In genomic region chrX:19889582-19890342, GRCh38 we compare ENCODE assay signal across 9 cellular contexts. TPM values are rescaled to one million over a fixed set of nuclear protein-coding genes. Genes with fewer than 3 reads are reported as not detected.
A peak's percentile ranks its signal among the peaks of the same experiment; 100 is the strongest.
DNase-seq lines count a peak whose midpoint lies in the region; ATAC-seq, FAIRE-seq and TF ChIP-seq lines count a peak whose summit lies in the region.
"Had no signal": no experiment of that assay in that cellular context is flagged by ENCODE, and none has a peak within 500 bp of the region (broad histone marks: within the 10 kb centered on the region; RNA-seq: fewer than 3 reads in every experiment).

No MANE protein-coding gene starts in this region.

- H3K27me3 Mint-ChIP-seq in activated T-cell treated with anti-CD3 and anti-CD28 coated beads, Interleukin-2, amount 50 U/mL, for 24 hours = peaks cover 14% of the 10 kb centered on the region
- H3K27me3 Mint-ChIP-seq in mesothelial cell of epicardium (ENCODE audit: low read depth) = no peaks in the 10 kb centered on the region
- H3K27me3 Mint-ChIP-seq: stimulated activated naive B cell treated with anti-CD40 and anti-IgM and Interleukin-4, amounts not matched to agents 10 μg/mL and 1 μg/mL and 100 μg/mL, for 72 hours had no signal

- no peak overlapping the region for H3K4me3 Mint-ChIP-seq in activated T-cell treated with anti-CD3 and anti-CD28 coated beads, Interleukin-2, amount 50 U/mL, for 24 hours
- H3K4me3 Mint-ChIP-seq in mesothelial cell of epicardium = no peak overlapping the region
- H3K4me3 Mint-ChIP-seq: stimulated activated naive B cell treated with anti-CD40 and anti-IgM and Interleukin-4, amounts not matched to agents 10 μg/mL and 1 μg/mL and 100 μg/mL, for 72 hours had no signal

- no peaks in the 10 kb centered on the region for H3K36me3 Mint-ChIP-seq in activated T-cell treated with anti-CD3 and anti-CD28 coated beads, Interleukin-2, amount 50 U/mL, for 24 hours (ENCODE audit: low read depth)
- H3K36me3 Mint-ChIP-seq in mesothelial cell of epicardium = no peaks in the 10 kb centered on the region

- peak overlapping the region in 7 of 11 experiments; percentile 44 to 68 (median 57); a peak in 12 of 22 replicates for H3K4me2 ChIP-seq in BLaER1 treated with 17β-estradiol and CSF1 and Interleukin-3, amounts not matched to agents 10 nM and 100 nM

- peaks cover 0 to 7% (median 0%) of the 10 kb centered on the region in 11 experiments; a peak in 7 of 22 replicates for H3K9me3 ChIP-seq in BLaER1 treated with 17β-estradiol and CSF1 and Interleukin-3, amounts not matched to agents 10 nM and 100 nM (replicated peaks in 1 of 11)
- no peaks in the 10 kb centered on the region for H3K9me3 ChIP-seq in pancreas

- no peak overlapping the region for H3K9ac ChIP-seq in BLaER1 treated with 17β-estradiol and CSF1 and Interleukin-3, amounts not matched to agents 10 nM and 100 nM

- no peak overlapping the region for H3K4me3 ChIP-seq in BLaER1 treated with 17β-estradiol and CSF1 and Interleukin-3, amounts not matched to agents 10 nM and 100 nM
- no peak overlapping the region for H3K4me3 ChIP-seq in pancreas

- no peak for FAIRE-seq in pancreas (lab: Jason Lieb, UNC)

- ATAC-seq in GM19438 (IDR thresholded peaks at IDR 0.05; ENCODE audit: low read depth, unreplicated experiment) (peak; percentile 39), pancreas (no peak), HG03135 (IDR thresholded peaks at IDR 0.05; ENCODE audit: unreplicated experiment) (no peak)

- H3K9me3 Mint-ChIP-seq in activated T-cell treated with anti-CD3 and anti-CD28 coated beads, Interleukin-2, amount 50 U/mL, for 24 hours = no peaks in the 10 kb centered on the region
- H3K9me3 Mint-ChIP-seq in mesothelial cell of epicardium = peaks cover 12% of the 10 kb centered on the region
- H3K9me3 Mint-ChIP-seq: stimulated activated naive B cell treated with anti-CD40 and anti-IgM and Interleukin-4, amounts not matched to agents 10 μg/mL and 1 μg/mL and 100 μg/mL, for 72 hours had no signal

- intact Hi-C loops in pancreas (cut with DNase I) = loop anchor here in 2 of 3 donors (10.0 kb wide), 2 partner anchors 155 to 295 kb away; no protein-coding TSS in a partner anchor

- peak; percentile 89 for DNase-seq in M059J (ENCODE audit: low read depth)
- peak; percentile 46 for DNase-seq in activated T-cell treated with anti-CD3 and anti-CD28 coated beads, Interleukin-2, amount 50 U/mL, for 24 hours
- peak; percentile 50 to 55 for DNase-seq in mesothelial cell of epicardium (ENCODE audit: low spot score in 2 of 2, unreplicated experiment in 2 of 2)
- no peak for DNase-seq in pancreas
- no peak for DNase-seq in NK-92 treated with Interleukin-12 subunit alpha and Interleukin-12 subunit beta, amount 100 ng/mL, for 24 hours (lab: John Stamatoyannopoulos, UW)
- DNase-seq: stimulated activated naive B cell treated with anti-CD40 and anti-IgM and Interleukin-4, amounts not matched to agents 10 μg/mL and 1 μg/mL and 100 μg/mL, for 72 hours had no signal

- no peaks in the 10 kb centered on the region for H3K27me3 ChIP-seq in BLaER1 treated with 17β-estradiol and CSF1 and Interleukin-3, amounts not matched to agents 10 nM and 100 nM
- H3K27me3 ChIP-seq in pancreas = no peaks in the 10 kb centered on the region

- H3K36me3 ChIP-seq in BLaER1 treated with 17β-estradiol and CSF1 and Interleukin-3, amounts not matched to agents 10 nM and 100 nM = no peaks in the 10 kb centered on the region
- H3K36me3 ChIP-seq in pancreas = no peaks in the 10 kb centered on the region

- H3K4me1 Mint-ChIP-seq in activated T-cell treated with anti-CD3 and anti-CD28 coated beads, Interleukin-2, amount 50 U/mL, for 24 hours (ENCODE audit: low read depth) = peaks cover 34% of the 10 kb centered on the region
- peaks cover 14% of the 10 kb centered on the region for H3K4me1 Mint-ChIP-seq in mesothelial cell of epicardium

- TF ChIP-seq CTCF in mesothelial cell of epicardium (IDR thresholded peaks at IDR 0.05; ENCODE audit: unreplicated experiment) (no peak), pancreas (IDR thresholded peaks at IDR 0.05) (no peak)

- 55 to 65% methylated on average over 9 of the region's 9 CpGs for WGBS in pancreas, 2 donors

- peak overlapping the region; percentile 44 for H3K27ac Mint-ChIP-seq in activated T-cell treated with anti-CD3 and anti-CD28 coated beads, Interleukin-2, amount 50 U/mL, for 24 hours
- H3K27ac Mint-ChIP-seq in mesothelial cell of epicardium = peak overlapping the region; percentile 92

- no peak overlapping the region; a peak in 1 of 22 replicates for H3K27ac ChIP-seq in BLaER1 treated with 17β-estradiol and CSF1 and Interleukin-3, amounts not matched to agents 10 nM and 100 nM
- H3K27ac ChIP-seq in pancreas = no peak overlapping the region

- peaks cover 0 to 18% (median 15%) of the 10 kb centered on the region in 11 experiments; a peak in 16 of 22 replicates for H4K20me1 ChIP-seq in BLaER1 treated with 17β-estradiol and CSF1 and Interleukin-3, amounts not matched to agents 10 nM and 100 nM

- peaks cover 6 to 32% (median 27%) of the 10 kb centered on the region in 10 experiments; a peak in 16 of 20 replicates for H3K4me1 ChIP-seq in BLaER1 treated with 17β-estradiol and CSF1 and Interleukin-3, amounts not matched to agents 10 nM and 100 nM
- H3K4me1 ChIP-seq in pancreas = no peaks in the 10 kb centered on the region

RNA-seq across cellular contexts. Expression of gene SH3KBP1, which starts 2.4 kb away (rescaled TPM):
- total RNA-seq in M059J (2014; rRNA removed; shearing (Covaris generic)) = 35.7 and 42.7 TPM in 2 replicates
- 30.6 to 35.9 TPM (median 32.8 TPM) in 3 replicates for total RNA-seq in mesothelial cell of epicardium
- total RNA-seq in pancreas = 10 to 100 TPM in 1 of 6 donors, 1 to 10 TPM in 5; 2.2 to 11.1 (median 4.9) TPM
- polyA plus RNA-seq in pancreas = 1 to 10 TPM; 3.5 to 5.1 TPM

Comparison
In these comparisons a context has a peak if more than half of its experiments do, and no peak if none do; other contexts are left out.
1. DNase-seq: peak in M059J (single experiment), activated T-cell treated with anti-CD3 and anti-CD28 coated beads, Interleukin-2, amount 50 U/mL, for 24 hours (single experiment) and mesothelial cell of epicardium (2 of 2); none in pancreas (0 of 6) and NK-92 treated with Interleukin-12 subunit alpha and Interleukin-12 subunit beta, amount 100 ng/mL, for 24 hours (single experiment).